In genomic region chr9:2615532-2615931, GRCh38 we compare ENCODE assay signal across 8 cellular contexts. TPM values are rescaled to one million over a fixed set of nuclear protein-coding genes. Genes with fewer than 3 reads are reported as not detected.
"Had no signal": no experiment of that assay in that cellular context is flagged by ENCODE, and none has a peak within 500 bp of the region (broad histone marks: within the 10 kb centered on the region; RNA-seq: fewer than 3 reads in every experiment).

No MANE protein-coding gene starts in this region.

- DNase-seq: H9, HCEC 1CT, KBM-7 had no signal

- FAIRE-seq: H1, H54, HepG2 had no signal

- ATAC-seq: GM23338, HepG2 had no signal

- H3K4me3 ChIP-seq: GM23338 had no signal

RNA-seq across cellular contexts. Expression of gene VLDLR, which starts 6.1 kb away (rescaled TPM):
- polyA plus RNA-seq: IgD-negative memory B cell had no signal
